Comparison of ENCODE assay signal across 9 cellular contexts in genomic region chr4:52751349-52751911, GRCh38. TPM values are rescaled to one million over a fixed set of nuclear protein-coding genes. Genes with fewer than 3 reads are reported as not detected.
DNase-seq lines count a peak whose midpoint lies in the region; ATAC-seq and TF ChIP-seq lines count a peak whose summit lies in the region.
"Had no signal": no experiment of that assay in that cellular context is flagged by ENCODE, and none has a peak within 500 bp of the region (broad histone marks: within the 10 kb centered on the region; RNA-seq: fewer than 3 reads in every experiment).

ERVMER34-1 (minus strand) TSS chr4:52751425; CDS start chr4:52745520, 5,905 bp downstream.

- TF ChIP-seq CTCF in PC-9 (conservative IDR thresholded peaks at IDR 0.05) (no peak), dorsolateral prefrontal cortex (IDR thresholded peaks at IDR 0.05 in 54 of 56, conservative IDR thresholded peaks at IDR 0.05 in 2 of 56; ENCODE audit: low read depth in 1 of 56, partially characterized antibody in 56 of 56) (no peak), right lobe of liver (IDR thresholded peaks at IDR 0.05) (no peak), suprapubic skin (IDR thresholded peaks at IDR 0.05) (no peak)

- H3K27me3 ChIP-seq in PC-9 (ENCODE audit: insufficient read depth, low read depth) (no peaks in the 10 kb centered on the region), dorsolateral prefrontal cortex (peaks cover 0 to 34% (median 9%) of the 10 kb centered on the region in 45 donors), right lobe of liver (no peaks in the 10 kb centered on the region), suprapubic skin (peaks cover 19% of the 10 kb centered on the region)

- H3K9me3 ChIP-seq in PC-9 (ENCODE audit: insufficient read depth, low read depth) (no peaks in the 10 kb centered on the region), right lobe of liver (no peaks in the 10 kb centered on the region), suprapubic skin (no peaks in the 10 kb centered on the region)

- intact Hi-C loops in PC-9 (cut with micrococcal nuclease; ENCODE audit: unreplicated experiment) (no loop called here), dorsolateral prefrontal cortex (cut with DNase I) (no loop called here), right lobe of liver (cut with DNase I) (no loop called here)

- TF ChIP-seq POLR2A in right lobe of liver (IDR thresholded peaks at IDR 0.05) (no peak), suprapubic skin (IDR thresholded peaks at IDR 0.05) (no peak)

- no peaks in the 10 kb centered on the region for H3F3A ChIP-seq in PC-9 (ENCODE audit: insufficient read depth, low read depth)

- ATAC-seq in right lobe of liver, result peak; percentile 88 to 94 (median 92)

- peak within 1 kb of the TSS; percentile 49 for H3K4me2 ChIP-seq in PC-9
- H3K4me2 ChIP-seq: KMS-11 had no signal

- no peaks in the 10 kb centered on the region for H3K36me3 ChIP-seq in PC-9 (ENCODE audit: low read depth)
- no peaks in the 10 kb centered on the region for H3K36me3 ChIP-seq in right lobe of liver
- H3K36me3 ChIP-seq in suprapubic skin, result no peaks in the 10 kb centered on the region

- no TSS peak for BruUV-seq in PC-9 (replicated peaks; lab: Mats Ljungman, UMichigan)

- H3K27ac ChIP-seq in PC-9, result no peak within 1 kb of the TSS
- H3K27ac ChIP-seq in dorsolateral prefrontal cortex, result peak within 1 kb of the TSS in 2 of 59 donors; percentile 9 to 38
- no peak within 1 kb of the TSS for H3K27ac ChIP-seq in right lobe of liver
- no peak within 1 kb of the TSS for H3K27ac ChIP-seq in suprapubic skin
- H3K27ac ChIP-seq: KMS-11 had no signal

- peak; percentile 44 for DNase-seq in EH (ENCODE audit: low read depth)
- DNase-seq in PC-9, result peak in 1 of 2 experiments; percentile 63
- DNase-seq in dorsolateral prefrontal cortex, result peak in 8 of 10 donors; percentile 29 to 63 (median 48)
- peak; percentile 57 to 67 (median 67) for DNase-seq in right lobe of liver
- DNase-seq in suprapubic skin (ENCODE audit: low spot score in 2 of 2), result peak in 1 of 2 donors; percentile 70
- no peak for DNase-seq in HEK293T (ENCODE audit: extremely low spot score)
- DNase-seq in midbrain (lab: John Stamatoyannopoulos, UW), result no peak
- no peak for DNase-seq in SKM-1 treated with dmso at 0.1 percent for 144 hours (lab: John Stamatoyannopoulos, UW; ENCODE audit: unreplicated experiment)

- CTCF ChIA-PET in PC-9 (lab: Charles Lee), result interaction anchor here (0.6 kb wide), 1 partner anchor 196 kb away, joined by 3 read pairs; no protein-coding TSS in a partner anchor
- CTCF ChIA-PET in HEK293T (lab: Yijun Ruan, JAX), result no interaction called here

- H4K20me1 ChIP-seq in PC-9 (ENCODE audit: insufficient read depth), result no peaks in the 10 kb centered on the region

- POLR2A ChIA-PET in PC-9 (lab: Charles Lee; ENCODE audit: unreplicated experiment), result no interaction called here
- POLR2A ChIA-PET in HEK293T (lab: Yijun Ruan, JAX), result no interaction called here

- no peak for TF ChIP-seq EP300 in suprapubic skin (IDR thresholded peaks at IDR 0.05)

- H2AFZ ChIP-seq in PC-9, result peak within 1 kb of the TSS; percentile 67; the same call in 1 of the 2 replicates

- no peaks in the 10 kb centered on the region for H3K79me2 ChIP-seq in PC-9 (ENCODE audit: low read depth)

- H3K4me3 ChIP-seq in PC-9 (peak within 1 kb of the TSS; percentile 33; the same call in 1 of the 2 replicates), dorsolateral prefrontal cortex (peak within 1 kb of the TSS; percentile 32 to 76 (median 59)), right lobe of liver (peak within 1 kb of the TSS; percentile 37 to 54 (median 44)), suprapubic skin (peak within 1 kb of the TSS; percentile 61)

- WGBS in right lobe of liver (ENCODE audit: insufficient coverage, low coverage, low lambda C conversion rate, missing lambda C conversion rate), result 1% methylated on average over 15 of the region's 38 CpGs
- 15% methylated on average over 15 of the region's 38 CpGs for WGBS in suprapubic skin

- no peaks in the 10 kb centered on the region for H3K9me2 ChIP-seq in PC-9 (ENCODE audit: insufficient read depth)

- H3K4me1 ChIP-seq in PC-9 (replicated peaks; ENCODE audit: insufficient read depth) (no peaks in the 10 kb centered on the region), right lobe of liver (peaks cover 0 to 7% (median 0%) of the 10 kb centered on the region in 4 donors), suprapubic skin (peaks cover 14% of the 10 kb centered on the region)

TF ChIP-seq in HEK293T, 16 proteins besides CTCF, POLR2A, EP300 and RAD21:
- TF ChIP-seq FOXA1 (IDR thresholded peaks at IDR 0.05) (no peak), NFRKB (IDR thresholded peaks at IDR 0.05) (no peak), FOXM1 (IDR thresholded peaks at IDR 0.05; ENCODE audit: borderline replicate concordance) (no peak), FOXK2 (IDR thresholded peaks at IDR 0.05) (no peak), SP1 (IDR thresholded peaks at IDR 0.05) (no peak), BHLHE40 (IDR thresholded peaks at IDR 0.05; ENCODE audit: borderline replicate concordance) (no peak), SUZ12 (IDR thresholded peaks at IDR 0.05) (no peak), ARNT (IDR thresholded peaks at IDR 0.05) (no peak), ELF4 (IDR thresholded peaks at IDR 0.05) (no peak), PKNOX1 (IDR thresholded peaks at IDR 0.05) (no peak), TARDBP (IDR thresholded peaks at IDR 0.05) (no peak), LEF1 (IDR thresholded peaks at IDR 0.05; ENCODE audit: borderline replicate concordance) (no peak), CTBP1 (IDR thresholded peaks at IDR 0.05; ENCODE audit: borderline replicate concordance) (no peak), ZNF384 (IDR thresholded peaks at IDR 0.05) (no peak)
TF ChIP-seq in HEK293T: peak in this region for 0.

RNA-seq across cellular contexts. Expression of gene ERVMER34-1, which starts in this region (rescaled TPM):
- total RNA-seq in PC-9 (2021) (0.73 and 0.92 TPM in 2 replicates), dorsolateral prefrontal cortex (1 to 10 TPM in 93 of 120 experiments, under 1 TPM in 27; 0.42 to 3.8 (median 1.4) TPM), right lobe of liver (under 1 TPM in 4 of 6 experiments, not detected in 2; 0.04 to 0.20 (median 0.15) TPM), suprapubic skin (1 to 10 TPM in 2 of 4 donors, under 1 TPM in 2; 0.72 to 1.8 (median 1.1) TPM)

Comparison
In these comparisons a context has a peak if more than half of its experiments do, and no peak if none do; other contexts are left out.
1. Peak in DNase-seq, ATAC-seq and H3K4me3 ChIP-seq in right lobe of liver; RNA of the gene not detected or under 1 TPM.
2. DNase-seq: peak in EH (single experiment) and dorsolateral prefrontal cortex (8 of 10); none in HEK293T (single experiment), midbrain (single experiment) and SKM-1 treated with dmso at 0.1 percent for 144 hours (single experiment).
3. Peak in every context shown above with its lines, with median percentiles within 50 percentile points of each other: H3K4me3 ChIP-seq.